In genomic region chr18:59927246-59927825, GRCh38 we compare ENCODE assay signal across 9 cellular contexts. TPM values are rescaled to one million over a fixed set of nuclear protein-coding genes. Genes with fewer than 3 reads are reported as not detected.
DNase-seq lines count a peak whose midpoint lies in the region; ATAC-seq and TF ChIP-seq lines count a peak whose summit lies in the region.
"Had no signal": no experiment of that assay in that cellular context is flagged by ENCODE, and none has a peak within 500 bp of the region (broad histone marks: within the 10 kb centered on the region; RNA-seq: fewer than 3 reads in every experiment).

No MANE protein-coding gene starts in this region.

- no peak overlapping the region for H3K9ac ChIP-seq in smooth muscle cell (ENCODE audit: low read depth)

- in situ Hi-C loops in ACHN (cut with HindIII; ENCODE audit: low pct_ligation_motif_present, low pct_unique_long_range_greater_than_20kb, low sequenced_read_pairs) = no loop called here

- H3F3A ChIP-seq in smooth muscle cell (ENCODE audit: low read depth) = no peaks in the 10 kb centered on the region

- peak; percentile 9 for DNase-seq in stimulated activated naive CD4-positive, alpha-beta T cell treated with Interleukin-2 at 50 U/mL for 16 hours (lab: John Stamatoyannopoulos, UW)
- DNase-seq in stimulated activated naive CD4-positive, alpha-beta T cell (lab: John Stamatoyannopoulos, UW) = no peak
- DNase-seq in amniotic epithelial cell (ENCODE audit: low read depth) (peak; percentile 42), DMS 273 (lab: John Stamatoyannopoulos, UW; ENCODE audit: unreplicated experiment) (no peak), smooth muscle cell (lab: John Stamatoyannopoulos, UW; ENCODE audit: unreplicated experiment) (no peak), ACHN (no peak), prostate gland (ENCODE audit: low spot score) (no peak)

- H4K20me1 ChIP-seq in smooth muscle cell (ENCODE audit: low read depth) = no peaks in the 10 kb centered on the region

- H3K36me3 ChIP-seq in smooth muscle cell (ENCODE audit: low read depth) (no peaks in the 10 kb centered on the region), prostate gland (no peaks in the 10 kb centered on the region)

- H3K79me2 ChIP-seq in smooth muscle cell (ENCODE audit: low read depth) = no peaks in the 10 kb centered on the region

- no peak overlapping the region for H3K4me2 ChIP-seq in smooth muscle cell

- 79% methylated on average over 5 of the region's 5 CpGs for WGBS in smooth muscle cell (ENCODE audit: low lambda C conversion rate)
- 40% methylated on average over 5 of the region's 5 CpGs for WGBS in prostate gland

- H3K4me1 ChIP-seq in smooth muscle cell (ENCODE audit: low read depth) (no peaks in the 10 kb centered on the region), prostate gland (replicated peaks) (no peaks in the 10 kb centered on the region)

- peak; percentile 88 for ATAC-seq in HG03039 (IDR thresholded peaks at IDR 0.05; ENCODE audit: unreplicated experiment)
- ATAC-seq: Panc1 had no signal

- H3K27ac ChIP-seq in smooth muscle cell (ENCODE audit: low read depth) = no peak overlapping the region
- no peak overlapping the region for H3K27ac ChIP-seq in prostate gland

- H3K4me3 ChIP-seq in smooth muscle cell = no peak overlapping the region
- H3K4me3 ChIP-seq in prostate gland = no peak overlapping the region

- TF ChIP-seq CTCF in smooth muscle cell (IDR thresholded peaks at IDR 0.05; ENCODE audit: borderline replicate concordance, insufficient read depth, poor library complexity, severe bottlenecking) = no peak
- TF ChIP-seq CTCF in prostate gland (IDR thresholded peaks at IDR 0.05) = no peak

- intact Hi-C loops in prostate gland (cut with DNase I) = no loop called here

- H3K9me3 ChIP-seq in smooth muscle cell (replicated peaks; ENCODE audit: low read depth) (no peaks in the 10 kb centered on the region), prostate gland (no peaks in the 10 kb centered on the region)

- no peak overlapping the region for H2AFZ ChIP-seq in smooth muscle cell (ENCODE audit: low read depth)

- no peak for TF ChIP-seq POLR2A in prostate gland (IDR thresholded peaks at IDR 0.05)

- H3K27me3 ChIP-seq in smooth muscle cell (ENCODE audit: low read depth) = peaks cover 21% of the 10 kb centered on the region
- no peaks in the 10 kb centered on the region for H3K27me3 ChIP-seq in prostate gland (replicated peaks; ENCODE audit: insufficient read depth)

RNA-seq across cellular contexts. Expression of gene PMAIP1, which starts 27.5 kb away (rescaled TPM):
- total RNA-seq in smooth muscle cell (35.9 and 37.5 TPM in 2 replicates), prostate gland (1 to 10 TPM; 2.1 to 4.1 TPM)
- polyA plus RNA-seq in smooth muscle cell = 18.0 and 36.7 TPM in 2 replicates

Comparison
In these comparisons a context has a peak if more than half of its experiments do, and no peak if none do; other contexts are left out.
1. DNase-seq: peak in stimulated activated naive CD4-positive, alpha-beta T cell treated with Interleukin-2 at 50 U/mL for 16 hours (single experiment) and amniotic epithelial cell (single experiment); none in stimulated activated naive CD4-positive, alpha-beta T cell (0 of 6), DMS 273 (single experiment), smooth muscle cell (single experiment), ACHN (single experiment) and prostate gland (single experiment).